ENCODE assay signal across 22 cellular contexts in the genomic region with DNA sequence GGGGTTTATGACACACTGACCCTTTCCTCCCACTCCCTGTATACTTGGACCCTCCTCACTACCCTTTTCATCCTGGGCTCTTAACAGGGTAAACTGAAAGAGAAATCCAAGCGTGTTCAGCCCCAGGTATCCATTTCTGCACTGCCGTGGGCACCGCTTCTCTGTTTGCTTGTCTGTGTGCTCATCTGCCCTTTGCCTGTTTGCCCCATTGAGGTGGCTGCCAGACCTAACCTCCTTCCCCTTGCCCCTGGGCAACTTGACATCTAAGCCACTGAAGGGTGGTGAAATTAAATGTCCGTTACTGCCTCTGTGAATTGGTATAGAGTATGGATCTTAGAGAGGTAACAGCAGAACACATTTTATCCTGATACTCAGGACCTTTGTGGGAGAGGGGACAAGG. TPM values are rescaled to one million over a fixed set of nuclear protein-coding genes. Genes with fewer than 3 reads are reported as not detected.
"Had no signal": no experiment of that assay in that cellular context is flagged by ENCODE, and none has a peak within 500 bp of the region (broad histone marks: within the 10 kb centered on the region; RNA-seq: fewer than 3 reads in every experiment).

No MANE protein-coding gene starts in this region.

- H3K27ac Mint-ChIP-seq: activated CD4-positive, alpha-beta memory T cell treated with anti-CD3 and anti-CD28 coated beads for 36 hours; activated CD8-positive, alpha-beta memory T cell treated with anti-CD3 and anti-CD28 coated beads, Interleukin-2, amount 10 ng/mL, durations not matched to agents 7 days and 5 days; activated T-cell treated with anti-CD3 and anti-CD28 coated beads, Interleukin-2, amount 50 U/mL, for 24 hours; neural progenitor cell had no signal

- H3K36me3 ChIP-seq: neural progenitor cell, SJCRH30 had no signal

- ATAC-seq: activated CD8-positive, alpha-beta memory T cell treated with anti-CD3 and anti-CD28 coated beads, Interleukin-2, amount 10 ng/mL, durations not matched to agents 7 days and 5 days had no signal

- H3K4me3 ChIP-seq: adrenal gland, esophagus squamous epithelium, lung, neural progenitor cell, SJCRH30, upper lobe of left lung had no signal

- H3K4me1 Mint-ChIP-seq: naive B cell, neural progenitor cell had no signal

- H3K27me3 ChIP-seq: adrenal gland, esophagus squamous epithelium, neural progenitor cell, SJCRH30, upper lobe of left lung had no signal

- H3K4me3 Mint-ChIP-seq: activated CD4-positive, alpha-beta memory T cell treated with anti-CD3 and anti-CD28 coated beads for 36 hours; activated CD8-positive, alpha-beta memory T cell treated with anti-CD3 and anti-CD28 coated beads, Interleukin-2, amount 10 ng/mL, durations not matched to agents 7 days and 5 days; activated naive CD4-positive, alpha-beta T cell treated with anti-CD3 and anti-CD28 coated beads, Interleukin-2, amount 50 U/mL, for 24 hours; activated T-cell treated with anti-CD3 and anti-CD28 coated beads, Interleukin-2, amount 50 U/mL, for 24 hours; naive B cell; neural progenitor cell had no signal

- H3K9me3 Mint-ChIP-seq: activated CD4-positive, alpha-beta memory T cell treated with anti-CD3 and anti-CD28 coated beads for 36 hours; activated naive CD4-positive, alpha-beta T cell treated with anti-CD3 and anti-CD28 coated beads, Interleukin-2, amount 50 U/mL, for 24 hours; activated T-cell treated with anti-CD3 and anti-CD28 coated beads, Interleukin-2, amount 50 U/mL, for 24 hours; neural progenitor cell had no signal

- H3K27ac ChIP-seq: esophagus squamous epithelium, neural progenitor cell, SJCRH30, upper lobe of left lung had no signal

- H3K4me1 ChIP-seq: esophagus squamous epithelium, neural progenitor cell, SJCRH30, upper lobe of left lung had no signal

- H3K9ac ChIP-seq: neural progenitor cell had no signal

- H3K27me3 Mint-ChIP-seq: activated CD4-positive, alpha-beta memory T cell treated with anti-CD3 and anti-CD28 coated beads for 36 hours; activated CD8-positive, alpha-beta memory T cell treated with anti-CD3 and anti-CD28 coated beads, Interleukin-2, amount 10 ng/mL, durations not matched to agents 7 days and 5 days; activated naive CD4-positive, alpha-beta T cell treated with anti-CD3 and anti-CD28 coated beads, Interleukin-2, amount 50 U/mL, for 24 hours; activated T-cell treated with anti-CD3 and anti-CD28 coated beads, Interleukin-2, amount 50 U/mL, for 24 hours; naive B cell had no signal

- H3K9me3 ChIP-seq: adrenal gland, esophagus squamous epithelium, SJCRH30, upper lobe of left lung had no signal

- H2AFZ ChIP-seq: neural progenitor cell had no signal

- DNase-seq: activated CD4-positive, alpha-beta memory T cell treated with anti-CD3 and anti-CD28 coated beads for 36 hours; activated CD4-positive, alpha-beta T cell treated with anti-CD3 and anti-CD28 coated beads for 1 hour; activated CD8-positive, alpha-beta memory T cell treated with anti-CD3 and anti-CD28 coated beads, Interleukin-2, amount 10 ng/mL, durations not matched to agents 7 days and 5 days; activated effector memory CD4-positive, alpha-beta T cell treated with anti-CD3 and anti-CD28 coated beads, Interleukin-2, amount 50 U/mL, for 16 hours; activated T-cell treated with anti-CD3 and anti-CD28 coated beads, Interleukin-2, amount 50 U/mL, for 24 hours; adrenal gland; esophagus squamous epithelium; glutamatergic neuron; kidney glomerular epithelial cell; midbrain; naive B cell; SJCRH30; stimulated activated CD4-positive, alpha-beta T cell treated with anti-CD3 and anti-CD28 coated beads, Interleukin-2, amount 100 ng/mL, for 48 hours; stimulated activated naive CD4-positive, alpha-beta T cell; SW 1271; T1000; upper lobe of left lung had no signal

- H3K4me2 ChIP-seq: neural progenitor cell had no signal

RNA-seq across cellular contexts. Expression of gene MYH7B, which starts 40.5 kb away (rescaled TPM):
- total RNA-seq: endothelial cell of umbilical vein, fibroblast of villous mesenchyme had no signal
